1 cellular context compared by ENCODE assay signal in the genomic region with DNA sequence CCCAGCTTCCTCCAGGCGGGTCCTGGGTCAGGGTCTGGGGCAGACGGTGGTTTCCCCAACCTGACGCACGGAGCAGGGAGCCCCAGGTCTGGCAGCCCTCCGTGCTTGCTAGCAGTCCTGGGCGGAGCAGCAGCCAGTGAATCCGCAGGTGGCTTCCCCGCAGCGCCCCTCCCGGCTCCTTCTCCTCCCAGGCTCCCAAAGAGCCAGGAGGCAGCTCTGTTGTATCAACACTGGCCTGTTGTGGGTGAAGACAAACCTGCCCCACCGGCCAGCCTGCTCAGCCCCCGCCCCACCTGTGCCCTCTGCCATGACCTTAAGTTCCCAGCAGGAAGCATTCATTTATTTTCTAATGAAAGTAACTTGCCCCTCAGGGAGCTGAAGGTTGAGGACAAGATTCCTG.
TF ChIP-seq lines count a peak whose summit lies in the region.

No MANE protein-coding gene starts in this region.

TF ChIP-seq in GM23338, 12 proteins besides CTCF, POLR2A, EP300 and RAD21 (continued from another document):
- TF ChIP-seq, protein P1, sequence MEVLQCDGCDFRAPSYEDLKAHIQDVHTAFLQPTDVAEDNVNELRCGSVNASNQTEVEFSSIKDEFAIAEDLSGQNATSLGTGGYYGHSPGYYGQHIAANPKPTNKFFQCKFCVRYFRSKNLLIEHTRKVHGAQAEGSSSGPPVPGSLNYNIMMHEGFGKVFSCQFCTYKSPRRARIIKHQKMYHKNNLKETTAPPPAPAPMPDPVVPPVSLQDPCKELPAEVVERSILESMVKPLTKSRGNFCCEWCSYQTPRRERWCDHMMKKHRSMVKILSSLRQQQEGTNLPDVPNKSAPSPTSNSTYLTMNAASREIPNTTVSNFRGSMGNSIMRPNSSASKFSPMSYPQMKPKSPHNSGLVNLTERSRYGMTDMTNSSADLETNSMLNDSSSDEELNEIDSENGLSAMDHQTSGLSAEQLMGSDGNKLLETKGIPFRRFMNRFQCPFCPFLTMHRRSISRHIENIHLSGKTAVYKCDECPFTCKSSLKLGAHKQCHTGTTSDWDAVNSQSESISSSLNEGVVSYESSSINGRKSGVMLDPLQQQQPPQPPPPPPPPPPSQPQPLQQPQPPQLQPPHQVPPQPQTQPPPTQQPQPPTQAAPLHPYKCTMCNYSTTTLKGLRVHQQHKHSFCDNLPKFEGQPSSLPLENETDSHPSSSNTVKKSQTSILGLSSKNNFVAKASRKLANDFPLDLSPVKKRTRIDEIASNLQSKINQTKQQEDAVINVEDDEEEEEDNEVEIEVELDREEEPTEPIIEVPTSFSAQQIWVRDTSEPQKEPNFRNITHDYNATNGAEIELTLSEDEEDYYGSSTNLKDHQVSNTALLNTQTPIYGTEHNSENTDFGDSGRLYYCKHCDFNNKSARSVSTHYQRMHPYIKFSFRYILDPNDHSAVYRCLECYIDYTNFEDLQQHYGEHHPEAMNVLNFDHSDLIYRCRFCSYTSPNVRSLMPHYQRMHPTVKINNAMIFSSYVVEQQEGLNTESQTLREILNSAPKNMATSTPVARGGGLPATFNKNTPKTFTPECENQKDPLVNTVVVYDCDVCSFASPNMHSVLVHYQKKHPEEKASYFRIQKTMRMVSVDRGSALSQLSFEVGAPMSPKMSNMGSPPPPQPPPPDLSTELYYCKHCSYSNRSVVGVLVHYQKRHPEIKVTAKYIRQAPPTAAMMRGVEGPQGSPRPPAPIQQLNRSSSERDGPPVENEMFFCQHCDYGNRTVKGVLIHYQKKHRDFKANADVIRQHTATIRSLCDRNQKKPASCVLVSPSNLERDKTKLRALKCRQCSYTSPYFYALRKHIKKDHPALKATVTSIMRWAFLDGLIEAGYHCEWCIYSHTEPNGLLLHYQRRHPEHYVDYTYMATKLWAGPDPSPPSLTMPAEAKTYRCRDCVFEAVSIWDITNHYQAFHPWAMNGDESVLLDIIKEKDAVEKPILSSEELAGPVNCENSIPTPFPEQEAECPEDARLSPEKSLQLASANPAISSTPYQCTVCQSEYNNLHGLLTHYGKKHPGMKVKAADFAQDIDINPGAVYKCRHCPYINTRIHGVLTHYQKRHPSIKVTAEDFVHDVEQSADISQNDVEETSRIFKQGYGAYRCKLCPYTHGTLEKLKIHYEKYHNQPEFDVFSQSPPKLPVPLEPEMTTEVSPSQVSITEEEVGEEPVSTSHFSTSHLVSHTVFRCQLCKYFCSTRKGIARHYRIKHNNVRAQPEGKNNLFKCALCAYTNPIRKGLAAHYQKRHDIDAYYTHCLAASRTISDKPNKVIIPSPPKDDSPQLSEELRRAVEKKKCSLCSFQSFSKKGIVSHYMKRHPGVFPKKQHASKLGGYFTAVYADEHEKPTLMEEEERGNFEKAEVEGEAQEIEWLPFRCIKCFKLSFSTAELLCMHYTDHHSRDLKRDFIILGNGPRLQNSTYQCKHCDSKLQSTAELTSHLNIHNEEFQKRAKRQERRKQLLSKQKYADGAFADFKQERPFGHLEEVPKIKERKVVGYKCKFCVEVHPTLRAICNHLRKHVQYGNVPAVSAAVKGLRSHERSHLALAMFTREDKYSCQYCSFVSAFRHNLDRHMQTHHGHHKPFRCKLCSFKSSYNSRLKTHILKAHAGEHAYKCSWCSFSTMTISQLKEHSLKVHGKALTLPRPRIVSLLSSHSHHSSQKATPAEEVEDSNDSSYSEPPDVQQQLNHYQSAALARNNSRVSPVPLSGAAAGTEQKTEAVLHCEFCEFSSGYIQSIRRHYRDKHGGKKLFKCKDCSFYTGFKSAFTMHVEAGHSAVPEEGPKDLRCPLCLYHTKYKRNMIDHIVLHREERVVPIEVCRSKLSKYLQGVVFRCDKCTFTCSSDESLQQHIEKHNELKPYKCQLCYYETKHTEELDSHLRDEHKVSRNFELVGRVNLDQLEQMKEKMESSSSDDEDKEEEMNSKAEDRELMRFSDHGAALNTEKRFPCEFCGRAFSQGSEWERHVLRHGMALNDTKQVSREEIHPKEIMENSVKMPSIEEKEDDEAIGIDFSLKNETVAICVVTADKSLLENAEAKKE (CRISPR knock-in tag; IDR thresholded peaks at IDR 0.05), result peak; percentile 53; the same call in 1 of the 2 replicates
- no peak for TF ChIP-seq ZNF331 (CRISPR knock-in tag; IDR thresholded peaks at IDR 0.05; ENCODE audit: low read depth)
- TF ChIP-seq EZH2 (IDR thresholded peaks at IDR 0.05; ENCODE audit: low read depth, unreplicated experiment), result no peak
- no peak for TF ChIP-seq CREB1 (CRISPR knock-in tag; IDR thresholded peaks at IDR 0.05; ENCODE audit: low read depth)
- TF ChIP-seq JUNB (IDR thresholded peaks at IDR 0.05; ENCODE audit: unreplicated experiment), result no peak
- TF ChIP-seq, protein P2, sequence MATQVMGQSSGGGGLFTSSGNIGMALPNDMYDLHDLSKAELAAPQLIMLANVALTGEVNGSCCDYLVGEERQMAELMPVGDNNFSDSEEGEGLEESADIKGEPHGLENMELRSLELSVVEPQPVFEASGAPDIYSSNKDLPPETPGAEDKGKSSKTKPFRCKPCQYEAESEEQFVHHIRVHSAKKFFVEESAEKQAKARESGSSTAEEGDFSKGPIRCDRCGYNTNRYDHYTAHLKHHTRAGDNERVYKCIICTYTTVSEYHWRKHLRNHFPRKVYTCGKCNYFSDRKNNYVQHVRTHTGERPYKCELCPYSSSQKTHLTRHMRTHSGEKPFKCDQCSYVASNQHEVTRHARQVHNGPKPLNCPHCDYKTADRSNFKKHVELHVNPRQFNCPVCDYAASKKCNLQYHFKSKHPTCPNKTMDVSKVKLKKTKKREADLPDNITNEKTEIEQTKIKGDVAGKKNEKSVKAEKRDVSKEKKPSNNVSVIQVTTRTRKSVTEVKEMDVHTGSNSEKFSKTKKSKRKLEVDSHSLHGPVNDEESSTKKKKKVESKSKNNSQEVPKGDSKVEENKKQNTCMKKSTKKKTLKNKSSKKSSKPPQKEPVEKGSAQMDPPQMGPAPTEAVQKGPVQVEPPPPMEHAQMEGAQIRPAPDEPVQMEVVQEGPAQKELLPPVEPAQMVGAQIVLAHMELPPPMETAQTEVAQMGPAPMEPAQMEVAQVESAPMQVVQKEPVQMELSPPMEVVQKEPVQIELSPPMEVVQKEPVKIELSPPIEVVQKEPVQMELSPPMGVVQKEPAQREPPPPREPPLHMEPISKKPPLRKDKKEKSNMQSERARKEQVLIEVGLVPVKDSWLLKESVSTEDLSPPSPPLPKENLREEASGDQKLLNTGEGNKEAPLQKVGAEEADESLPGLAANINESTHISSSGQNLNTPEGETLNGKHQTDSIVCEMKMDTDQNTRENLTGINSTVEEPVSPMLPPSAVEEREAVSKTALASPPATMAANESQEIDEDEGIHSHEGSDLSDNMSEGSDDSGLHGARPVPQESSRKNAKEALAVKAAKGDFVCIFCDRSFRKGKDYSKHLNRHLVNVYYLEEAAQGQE (IDR thresholded peaks at IDR 0.05; ENCODE audit: unreplicated experiment), result no peak
- TF ChIP-seq ZNF114 (CRISPR knock-in tag; IDR thresholded peaks at IDR 0.05), result no peak
- TF ChIP-seq EZH2phosphoT487 (IDR thresholded peaks at IDR 0.05; ENCODE audit: unreplicated experiment), result no peak
TF ChIP-seq in GM23338: peak in this region for 1.
